ENCODE assay signal across 8 cellular contexts in genomic region chr10:91163269-91163708, GRCh38. TPM values are rescaled to one million over a fixed set of nuclear protein-coding genes. Genes with fewer than 3 reads are reported as not detected.
DNase-seq lines count a peak whose midpoint lies in the region; ATAC-seq and TF ChIP-seq lines count a peak whose summit lies in the region.

No MANE protein-coding gene starts in this region.

- H3K4me1 Mint-ChIP-seq in activated naive CD4-positive, alpha-beta T cell treated with anti-CD3 and anti-CD28 coated beads, Interleukin-2, amount 50 U/mL, for 24 hours: peaks cover 55% of the 10 kb centered on the region

- H3K4me3 Mint-ChIP-seq in activated naive CD4-positive, alpha-beta T cell treated with anti-CD3 and anti-CD28 coated beads, Interleukin-2, amount 50 U/mL, for 24 hours: peak overlapping the region; percentile 90

- TF ChIP-seq CTCF in C4-2B (conservative IDR thresholded peaks at IDR 0.05) (no peak), RWPE2 (IDR thresholded peaks at IDR 0.05; ENCODE audit: poor library complexity, severe bottlenecking) (no peak), ovary (IDR thresholded peaks at IDR 0.05) (no peak), thyroid gland (IDR thresholded peaks at IDR 0.05) (no peak)

- 1% methylated on average over 56 of the region's 56 CpGs for WGBS in ovary, 3 donors
- 1 to 2% methylated on average over 16 to 20 of the region's 56 CpGs for WGBS in thyroid gland, 2 donors

- H3K9me3 ChIP-seq in RWPE2 (ENCODE audit: severe bottlenecking) (peaks cover 2% of the 10 kb centered on the region), ovary (no peaks in the 10 kb centered on the region), thyroid gland (no peaks in the 10 kb centered on the region)

- H3K27me3 ChIP-seq in RWPE2 (ENCODE audit: insufficient read depth, poor library complexity, severe bottlenecking) (peaks cover 2% of the 10 kb centered on the region), ovary (no peaks in the 10 kb centered on the region), thyroid gland (no peaks in the 10 kb centered on the region)

- DNase-seq in RWPE2 (ENCODE audit: low spot score) (peak; percentile 64), head of caudate nucleus (peak; percentile 14 to 86 (median 73)), ovary (peak; percentile 61 to 82 (median 76)), thyroid gland (peak; percentile 60 to 62)

- TF ChIP-seq EP300 in ovary (IDR thresholded peaks at IDR 0.05): no peak

- peaks cover 7% of the 10 kb centered on the region for H3K36me3 Mint-ChIP-seq in activated naive CD4-positive, alpha-beta T cell treated with anti-CD3 and anti-CD28 coated beads, Interleukin-2, amount 50 U/mL, for 24 hours

- H3K36me3 ChIP-seq in RWPE2 (ENCODE audit: low read depth): no peaks in the 10 kb centered on the region
- no peaks in the 10 kb centered on the region for H3K36me3 ChIP-seq in ovary
- H3K36me3 ChIP-seq in thyroid gland: no peaks in the 10 kb centered on the region

- H3K27ac ChIP-seq in C4-2B (peak overlapping the region; percentile 42; the same call in 1 of the 2 replicates), RWPE2 (ENCODE audit: poor library complexity, severe bottlenecking) (peak overlapping the region; percentile 56), ovary (peak overlapping the region; percentile 100), thyroid gland (peak overlapping the region; percentile 94 to 95 (median 95))

- ATAC-seq in HG03378 (IDR thresholded peaks at IDR 0.05; ENCODE audit: unreplicated experiment): peak; percentile 40
- peak; percentile 42 for ATAC-seq in RWPE2 (ENCODE audit: low read depth)

- intact Hi-C loops in head of caudate nucleus (cut with DNase I) (loop anchor here (10.0 kb wide), 2 partner anchors 62 to 158 kb away; partner anchors contain the start of gene PCGF5), ovary (cut with DNase I) (loop anchor here in 2 of 4 donors (10.0 kb wide), 3 partner anchors 52 to 108 kb away; no protein-coding TSS in a partner anchor), thyroid gland (cut with DNase I) (no loop called here)

- H3K4me3 ChIP-seq in RWPE2 (ENCODE audit: severe bottlenecking) (peak overlapping the region; percentile 100), ovary (peak overlapping the region; percentile 98), thyroid gland (replicated peaks in 1 of 3) (peak overlapping the region; percentile 42 to 91 (median 78))

- H3K27me3 Mint-ChIP-seq in activated naive CD4-positive, alpha-beta T cell treated with anti-CD3 and anti-CD28 coated beads, Interleukin-2, amount 50 U/mL, for 24 hours: no peaks in the 10 kb centered on the region

- H3K27ac Mint-ChIP-seq in activated naive CD4-positive, alpha-beta T cell treated with anti-CD3 and anti-CD28 coated beads, Interleukin-2, amount 50 U/mL, for 24 hours: peak overlapping the region; percentile 96

- H3K9me3 Mint-ChIP-seq in activated naive CD4-positive, alpha-beta T cell treated with anti-CD3 and anti-CD28 coated beads, Interleukin-2, amount 50 U/mL, for 24 hours: peaks cover 10% of the 10 kb centered on the region

- H3K4me1 ChIP-seq in RWPE2 (ENCODE audit: insufficient read depth, poor library complexity, severe bottlenecking) (no peaks in the 10 kb centered on the region), ovary (ENCODE audit: insufficient read depth) (peaks cover 1% of the 10 kb centered on the region), thyroid gland (peaks cover 0 to 18% of the 10 kb centered on the region in 2 donors)

- TF ChIP-seq POLR2A in GM19193 (IDR thresholded peaks at IDR 0.05; ENCODE audit: extremely low read depth, insufficient read depth, insufficient read length): peak; percentile 71
- peak; percentile 35 for TF ChIP-seq POLR2A in ovary (IDR thresholded peaks at IDR 0.05)
- peak in 1 of 2 donors; percentile 60 for TF ChIP-seq POLR2A in thyroid gland (IDR thresholded peaks at IDR 0.05)

RNA-seq across cellular contexts. Expression of gene PCGF5, which starts 57.2 kb away (rescaled TPM):
- total RNA-seq in ovary (10 to 100 TPM; 32.0 to 49.0 (median 37.9) TPM), thyroid gland (10 to 100 TPM; 47.8 to 63.7 (median 55.0) TPM)
- polyA plus RNA-seq in ovary: 10 to 100 TPM; 13.1 to 28.1 TPM

Comparison
In these comparisons a context has a peak if more than half of its experiments do, and no peak if none do; other contexts are left out.
1. Peak in every context shown above with its lines: DNase-seq, ATAC-seq, H3K4me3 ChIP-seq and H3K27ac ChIP-seq.
2. H3K27ac ChIP-seq: peak in every context shown above with its lines; median percentile 100 in ovary; 95 in thyroid gland; 56 in RWPE2; 42 in C4-2B.